In the genomic region with DNA sequence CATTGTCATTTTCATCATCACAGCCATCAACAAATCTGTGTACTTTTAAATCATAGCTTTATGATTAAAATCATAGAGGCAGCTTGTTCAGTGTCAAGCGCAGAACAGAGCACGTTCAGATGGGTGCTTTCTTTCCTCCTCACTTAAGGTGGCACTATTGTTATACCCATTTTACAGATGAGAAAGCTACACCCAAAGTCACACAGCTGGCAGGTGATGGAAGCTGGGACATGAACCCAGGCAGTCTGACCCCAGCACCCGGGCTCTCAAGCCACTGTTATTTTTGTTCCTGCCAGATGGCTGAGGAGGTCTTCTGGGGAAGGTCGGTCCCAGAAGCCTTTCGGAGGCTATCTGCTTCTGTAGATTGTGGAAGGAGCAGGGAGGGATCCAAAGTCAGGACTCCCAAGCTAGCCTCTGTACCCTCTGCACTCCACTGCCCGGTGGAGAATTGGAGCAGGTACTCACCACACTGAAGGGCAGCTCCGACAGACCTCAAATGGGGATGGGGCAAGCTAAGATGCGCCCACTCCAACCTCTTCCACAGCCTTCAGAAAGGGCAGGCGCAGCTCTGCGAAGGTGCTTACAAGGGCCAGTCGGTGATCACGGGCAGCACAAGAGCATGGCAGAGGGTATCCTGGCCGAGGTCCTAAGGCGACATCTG, we compare ENCODE assay signal across 8 cellular contexts. TPM values are rescaled to one million over a fixed set of nuclear protein-coding genes. Genes with fewer than 3 reads are reported as not detected.
A peak's percentile ranks its signal among the peaks of the same experiment; 100 is the strongest.
DNase-seq lines count a peak whose midpoint lies in the region; ATAC-seq, FAIRE-seq and TF ChIP-seq lines count a peak whose summit lies in the region.

No MANE protein-coding gene starts in this region.

- H3K4me1 ChIP-seq in NT2/D1 (ENCODE audit: insufficient read depth, insufficient read length) = peaks cover 4% of the 10 kb centered on the region
- peaks cover 29 to 51% of the 10 kb centered on the region in 2 donors for H3K4me1 ChIP-seq in mucosa of rectum (ENCODE audit: control insufficient read depth in 2 of 2, insufficient read depth in 2 of 2, low read length in 2 of 2)

- H3K4me3 ChIP-seq in NT2/D1 (ENCODE audit: insufficient read length, low read depth) (peak overlapping the region; percentile 77), dorsolateral prefrontal cortex (peak overlapping the region; percentile 43 to 93 (median 77)), mucosa of rectum (ENCODE audit: low read length in 2 of 2) (peak overlapping the region; percentile 95 to 97)

- ATAC-seq in GM18502 (IDR thresholded peaks at IDR 0.05; ENCODE audit: poor library complexity, unreplicated experiment) (peak; percentile 13), HG03108 (IDR thresholded peaks at IDR 0.05; ENCODE audit: unreplicated experiment) (no peak)

- H3K9me3 ChIP-seq in NT2/D1 (ENCODE audit: insufficient read depth, low read length) (no peaks in the 10 kb centered on the region), mucosa of rectum (ENCODE audit: control insufficient read depth in 2 of 2, low read length in 2 of 2) (no peaks in the 10 kb centered on the region)

- no peaks in the 10 kb centered on the region for H3K36me3 ChIP-seq in NT2/D1 (ENCODE audit: insufficient read depth, insufficient read length, low read length)
- no peaks in the 10 kb centered on the region for H3K36me3 ChIP-seq in mucosa of rectum (ENCODE audit: control insufficient read depth in 2 of 2, insufficient read depth in 2 of 2, low read length in 2 of 2)

- no peak for FAIRE-seq in D721Med (lab: Jason Lieb, UNC)

- H3K27me3 ChIP-seq in NT2/D1 (ENCODE audit: insufficient read depth, insufficient read length) = no peaks in the 10 kb centered on the region
- no peaks in the 10 kb centered on the region for H3K27me3 ChIP-seq in dorsolateral prefrontal cortex
- H3K27me3 ChIP-seq in mucosa of rectum (ENCODE audit: control insufficient read depth in 2 of 2, insufficient read depth in 2 of 2, low read length in 2 of 2) = no peaks in the 10 kb centered on the region

- H3K27ac ChIP-seq in dorsolateral prefrontal cortex = peak overlapping the region in 58 of 59 donors; percentile 62 to 95 (median 91)
- H3K27ac ChIP-seq in mucosa of rectum (ENCODE audit: low read depth in 2 of 2, low read length in 2 of 2) = peak overlapping the region; percentile 97

- peak overlapping the region; percentile 90 for H3K9ac ChIP-seq in NT2/D1 (ENCODE audit: insufficient read length, low read depth)
- H3K9ac ChIP-seq in mucosa of rectum (ENCODE audit: low read depth in 1 of 2, low read length in 2 of 2) = peak overlapping the region; percentile 97 to 99

- intact Hi-C loops in dorsolateral prefrontal cortex (cut with DNase I) = loop anchor here in 1 of 2 donors (5.0 kb wide), 1 partner anchor 46 kb away; no protein-coding TSS in a partner anchor

- TF ChIP-seq CTCF in dorsolateral prefrontal cortex (IDR thresholded peaks at IDR 0.05 in 54 of 56, conservative IDR thresholded peaks at IDR 0.05 in 2 of 56; ENCODE audit: low read depth in 1 of 56, partially characterized antibody in 56 of 56) (no peak), D721Med (IDR thresholded peaks at IDR 0.05; ENCODE audit: insufficient read depth, missing control alignments) (no peak)

- no peak for DNase-seq in NT2/D1 (ENCODE audit: low read depth, low spot score)
- no peak for DNase-seq in dorsolateral prefrontal cortex
- no peak for DNase-seq in NCI-H2227 treated with DMSO at 0.1 percent for 48 hours (lab: John Stamatoyannopoulos, UW)
- DNase-seq in HuH-7 (ENCODE audit: low spot score) = no peak
- DNase-seq in D721Med (ENCODE audit: insufficient read length, low spot score) = no peak

RNA-seq across cellular contexts. Expression of gene AVPI1, which starts 0.6 kb away (rescaled TPM):
- 10 to 100 TPM; 15.7 to 41.1 (median 27.6) TPM for total RNA-seq in dorsolateral prefrontal cortex

RNA-seq across cellular contexts. Expression of gene MARVELD1, which starts 27.1 kb away (rescaled TPM):
- 10 to 100 TPM in 2 of 120 experiments, 1 to 10 TPM in 118; 2.5 to 12.7 (median 4.8) TPM for total RNA-seq in dorsolateral prefrontal cortex

RNA-seq across cellular contexts. Expression of gene PI4K2A, which starts 46.0 kb away (rescaled TPM):
- 10 to 100 TPM; 17.4 to 40.1 (median 31.7) TPM for total RNA-seq in dorsolateral prefrontal cortex

RNA-seq across cellular contexts. Expression of gene ZFYVE27, which starts 50.5 kb away (rescaled TPM):
- total RNA-seq in dorsolateral prefrontal cortex = 10 to 100 TPM; 47.7 to 82.7 (median 64.5) TPM

RNA-seq across cellular contexts. Expression of gene MORN4, which starts 53.1 kb away (rescaled TPM):
- 10 to 100 TPM; 13.6 to 56.9 (median 33.3) TPM for total RNA-seq in dorsolateral prefrontal cortex
